ENCODE assay signal across 1 cellular context in genomic region chr1:34924759-34925555, GRCh38.
A peak's percentile ranks its signal among the peaks of the same experiment; 100 is the strongest.
TF ChIP-seq lines count a peak whose summit lies in the region.

No MANE protein-coding gene starts in this region.

TF ChIP-seq in K562, 482 proteins besides CTCF, POLR2A, EP300 and RAD21 (continued from another document and continues in another):
- TF ChIP-seq BCLAF1 (IDR thresholded peaks at IDR 0.05; ENCODE audit: borderline replicate concordance in 1 of 2, control insufficient read depth in 1 of 2, low read depth in 2 of 2, low read length in 1 of 2) = no peak
- no peak for TF ChIP-seq SRSF9 (IDR thresholded peaks at IDR 0.05; ENCODE audit: borderline replicate concordance, low read depth, low read length)
- no peak for TF ChIP-seq RBM25 (IDR thresholded peaks at IDR 0.05; ENCODE audit: low read depth, low read length, severe bottlenecking)
- TF ChIP-seq ZNF274 (IDR thresholded peaks at IDR 0.05; ENCODE audit: borderline replicate concordance, low read depth, low read length) = no peak
- TF ChIP-seq ZZZ3 (IDR thresholded peaks at IDR 0.05) = no peak
- TF ChIP-seq TSHZ1 (CRISPR knock-in tag; IDR thresholded peaks at IDR 0.05) = no peak
- no peak for TF ChIP-seq PATZ1 (CRISPR knock-in tag; IDR thresholded peaks at IDR 0.05; ENCODE audit: borderline replicate concordance)
- no peak for TF ChIP-seq ZNF212 (CRISPR knock-in tag; IDR thresholded peaks at IDR 0.05)
- TF ChIP-seq THAP7 (CRISPR knock-in tag; IDR thresholded peaks at IDR 0.05) = no peak
- peak in 1 of 2 experiments; percentile 70; a peak in 2 of 4 replicates for TF ChIP-seq UBTF (IDR thresholded peaks at IDR 0.05; ENCODE audit: borderline replicate concordance in 1 of 2, low read depth in 2 of 2, low read length in 2 of 2)
- no peak for TF ChIP-seq MTA3 (IDR thresholded peaks at IDR 0.05; ENCODE audit: borderline replicate concordance)
- no peak for TF ChIP-seq RAD51 (IDR thresholded peaks at IDR 0.05; ENCODE audit: borderline replicate concordance, low read depth)
- TF ChIP-seq IRF2 (CRISPR knock-in tag; IDR thresholded peaks at IDR 0.05) = peak; percentile 91; the same call in 1 of the 2 replicates
- peak; percentile 74 for TF ChIP-seq BACH1 (tag; IDR thresholded peaks at IDR 0.05)
- no peak for TF ChIP-seq PREB (CRISPR knock-in tag; IDR thresholded peaks at IDR 0.05)
- no peak for TF ChIP-seq CBX2 (IDR thresholded peaks at IDR 0.05; ENCODE audit: insufficient read depth, low read length, poor library complexity, severe bottlenecking)
- peak; percentile 86 for TF ChIP-seq CREB3 (tag; conservative IDR thresholded peaks at IDR 0.05; ENCODE audit: low read depth)
- TF ChIP-seq MBD1 (CRISPR knock-in tag; IDR thresholded peaks at IDR 0.05) = no peak
- TF ChIP-seq PML (IDR thresholded peaks at IDR 0.05; ENCODE audit: low read length) = no peak
- peak in 1 of 2 experiments; percentile 100 for TF ChIP-seq AFF1 (IDR thresholded peaks at IDR 0.05; ENCODE audit: low read depth in 1 of 2, partially characterized antibody in 2 of 2)
- no peak for TF ChIP-seq SOX6 (IDR thresholded peaks at IDR 0.05)
- peak; percentile 50; the same call in 1 of the 2 replicates for TF ChIP-seq SP1 (CRISPR knock-in tag; IDR thresholded peaks at IDR 0.05)
- TF ChIP-seq RCOR1 (IDR thresholded peaks at IDR 0.05; ENCODE audit: borderline replicate concordance in 1 of 2, low read depth in 2 of 2, low read length in 2 of 2) = peak; percentile 17 to 98; a peak in 2 of 4 replicates
- no peak for TF ChIP-seq CAMTA2 (CRISPR knock-in tag; conservative IDR thresholded peaks at IDR 0.05)
- no peak for TF ChIP-seq PRDM10 (IDR thresholded peaks at IDR 0.05; ENCODE audit: partially characterized antibody)
- TF ChIP-seq ZNF695 (CRISPR knock-in tag; IDR thresholded peaks at IDR 0.05) = no peak
- peak; percentile 99 for TF ChIP-seq ZNF766 (CRISPR knock-in tag; conservative IDR thresholded peaks at IDR 0.05)
- TF ChIP-seq ZNF134 (CRISPR knock-in tag; conservative IDR thresholded peaks at IDR 0.05) = peak; percentile 49; the same call in 1 of the 2 replicates
